Comparison of ENCODE assay signal across 8 cellular contexts in the genomic region with DNA sequence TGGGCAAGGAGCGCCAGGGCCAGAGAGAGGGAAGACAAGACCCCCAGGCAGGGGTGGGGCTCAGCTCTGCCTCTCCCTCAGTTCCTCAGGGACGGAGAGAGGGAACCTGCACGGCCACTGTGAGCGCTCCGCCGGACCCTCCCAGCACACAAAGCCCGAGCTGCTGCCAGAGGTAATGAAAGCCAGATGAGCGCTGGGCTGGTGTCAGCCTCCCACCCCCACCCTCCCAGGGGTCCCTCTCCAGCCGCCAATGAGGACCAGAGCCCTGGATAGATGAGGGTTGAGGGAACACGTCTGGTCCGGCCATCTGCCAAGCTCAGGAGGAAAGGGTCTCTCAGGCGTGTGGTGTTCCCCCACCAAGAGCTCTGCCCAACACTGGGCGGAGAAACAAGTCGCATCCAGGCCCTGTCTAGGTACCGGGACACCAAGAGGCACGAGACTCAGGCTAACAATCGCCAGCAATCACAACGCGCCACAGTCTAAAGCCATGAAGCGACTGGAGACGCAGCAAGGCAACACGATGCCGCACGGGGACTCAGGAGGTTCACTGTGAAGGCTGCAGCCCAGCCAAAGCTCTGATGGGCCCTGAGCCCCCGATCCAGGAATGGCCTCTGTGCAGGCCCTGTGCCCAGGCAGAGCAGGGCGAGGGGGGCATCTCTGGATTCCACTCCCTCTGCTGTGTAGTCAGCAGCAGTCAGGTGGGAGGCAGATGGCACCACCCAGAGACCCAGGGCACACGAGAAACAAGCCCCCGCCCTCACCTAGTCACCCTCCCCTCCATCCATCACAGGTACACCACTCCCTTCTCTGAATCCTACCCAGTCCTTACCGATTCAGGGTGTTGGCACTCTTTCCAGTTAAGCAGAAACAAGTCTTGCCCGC. TPM values are rescaled to one million over a fixed set of nuclear protein-coding genes. Genes with fewer than 3 reads are reported as not detected.
DNase-seq lines count a peak whose midpoint lies in the region; ATAC-seq, FAIRE-seq and TF ChIP-seq lines count a peak whose summit lies in the region.

No MANE protein-coding gene starts in this region.

- H3K79me2 ChIP-seq in astrocyte (ENCODE audit: insufficient read depth, low read length), result peaks cover 56% of the 10 kb centered on the region

- H3K36me3 Mint-ChIP-seq in activated CD4-positive, alpha-beta T cell treated with anti-CD3 and anti-CD28 coated beads, Interleukin-2, amount 10 ng/mL, durations not matched to agents 7 days and 5 days (ENCODE audit: low read depth), result no peaks in the 10 kb centered on the region
- peaks cover 4% of the 10 kb centered on the region for H3K36me3 Mint-ChIP-seq in astrocyte (ENCODE audit: low read depth, unreplicated experiment)

- peak overlapping the region; percentile 94 for H3K4me2 ChIP-seq in astrocyte (ENCODE audit: low read length)

- peak overlapping the region; percentile 76 for H3K9ac ChIP-seq in astrocyte (ENCODE audit: low read length)

- H3K4me1 Mint-ChIP-seq in activated CD4-positive, alpha-beta T cell treated with anti-CD3 and anti-CD28 coated beads, Interleukin-2, amount 10 ng/mL, durations not matched to agents 7 days and 5 days, result peaks cover 72% of the 10 kb centered on the region
- H3K4me1 Mint-ChIP-seq in astrocyte (ENCODE audit: low read depth, unreplicated experiment), result peaks cover 31% of the 10 kb centered on the region

- H3K4me3 Mint-ChIP-seq in activated CD4-positive, alpha-beta T cell treated with anti-CD3 and anti-CD28 coated beads, Interleukin-2, amount 10 ng/mL, durations not matched to agents 7 days and 5 days, result peak overlapping the region; percentile 70
- peak overlapping the region; percentile 86 for H3K4me3 Mint-ChIP-seq in astrocyte (ENCODE audit: unreplicated experiment)

- no peaks in the 10 kb centered on the region for H3K27me3 Mint-ChIP-seq in activated CD4-positive, alpha-beta T cell treated with anti-CD3 and anti-CD28 coated beads, Interleukin-2, amount 10 ng/mL, durations not matched to agents 7 days and 5 days
- no peaks in the 10 kb centered on the region for H3K27me3 Mint-ChIP-seq in astrocyte (ENCODE audit: low read depth, unreplicated experiment)

- H3K36me3 ChIP-seq in astrocyte (ENCODE audit: insufficient read depth, low read length) (no peaks in the 10 kb centered on the region), left lung (no peaks in the 10 kb centered on the region), testis (ENCODE audit: low read depth, missing control alignments) (no peaks in the 10 kb centered on the region)

- H3K4me1 ChIP-seq in astrocyte (ENCODE audit: insufficient read depth, low read length) (peaks cover 52% of the 10 kb centered on the region), left lung (peaks cover 40 to 90% of the 10 kb centered on the region in 2 donors), testis (peaks cover 49% of the 10 kb centered on the region)

- peak; percentile 6 for ATAC-seq in left lung
- no peak for ATAC-seq in GM18909 (IDR thresholded peaks at IDR 0.05; ENCODE audit: poor library complexity, unreplicated experiment)

- H3K4me3 ChIP-seq in astrocyte (ENCODE audit: insufficient read depth, low read depth, low read length), result peak overlapping the region; percentile 41
- peak overlapping the region; percentile 73 to 87 for H3K4me3 ChIP-seq in left lung
- peak overlapping the region; percentile 66 to 68 for H3K4me3 ChIP-seq in testis

- CTCF ChIA-PET in activated CD4-positive, alpha-beta T cell treated with anti-CD3 and anti-CD28 coated beads, Interleukin-2, amount 10 ng/mL, durations not matched to agents 7 days and 5 days (lab: Charles Lee), result interaction anchor here (0.8 to 5.2 kb wide), 6 partner anchors 10 to 98 kb away, joined by 3 to 45 read pairs (median 10); no protein-coding TSS in a partner anchor

- POLR2A ChIA-PET in activated CD4-positive, alpha-beta T cell treated with anti-CD3 and anti-CD28 coated beads, Interleukin-2, amount 10 ng/mL, durations not matched to agents 7 days and 5 days (lab: Charles Lee), result no interaction called here

- peak overlapping the region; percentile 37 for H3K27ac Mint-ChIP-seq in activated CD4-positive, alpha-beta T cell treated with anti-CD3 and anti-CD28 coated beads, Interleukin-2, amount 10 ng/mL, durations not matched to agents 7 days and 5 days
- H3K27ac Mint-ChIP-seq in astrocyte (ENCODE audit: unreplicated experiment), result no peak overlapping the region

- no peak for DNase-seq in activated CD4-positive, alpha-beta T cell treated with anti-CD3 and anti-CD28 coated beads, Interleukin-2, amount 10 ng/mL, durations not matched to agents 7 days and 5 days
- DNase-seq in activated CD4-positive, alpha-beta T cell treated with anti-CD3 and anti-CD28 coated beads for 1 hour, result no peak
- DNase-seq in astrocyte (ENCODE audit: low read depth) (no peak), left lung (peak in 1 of 2 donors; percentile 74), testis (no peak), HuH-7.5 (ENCODE audit: low spot score) (no peak), SW 1271 (lab: John Stamatoyannopoulos, UW) (no peak)

- H3K27ac ChIP-seq in astrocyte (ENCODE audit: low read depth, low read length), result no peak overlapping the region
- peak overlapping the region; percentile 91 to 97 for H3K27ac ChIP-seq in left lung
- peak overlapping the region in 1 of 2 donors; percentile 69 for H3K27ac ChIP-seq in testis

- peaks cover 76% of the 10 kb centered on the region for H4K20me1 ChIP-seq in astrocyte (ENCODE audit: insufficient read depth, low read length)

- H3K9me3 ChIP-seq in astrocyte (ENCODE audit: insufficient read depth, low read depth, low read length) (no peaks in the 10 kb centered on the region), left lung (no peaks in the 10 kb centered on the region), testis (no peaks in the 10 kb centered on the region)

- intact Hi-C loops in left lung (cut with DNase I), result no loop called here
- intact Hi-C loops in testis (cut with DNase I; ENCODE audit: low total_unique reads), result no loop called here

- H2AFZ ChIP-seq in astrocyte (ENCODE audit: low read depth, low read length), result no peak overlapping the region

- no peak for TF ChIP-seq CTCF in astrocyte (IDR thresholded peaks at IDR 0.05; ENCODE audit: insufficient read depth, low read depth, low read length)
- no peak for TF ChIP-seq CTCF in left lung (IDR thresholded peaks at IDR 0.05)
- TF ChIP-seq CTCF in testis (IDR thresholded peaks at IDR 0.05), result no peak

- 21 to 37% methylated on average over 26 to 30 of the region's 30 CpGs for WGBS in testis, 2 donors

- no peaks in the 10 kb centered on the region for H3K9me3 Mint-ChIP-seq in activated CD4-positive, alpha-beta T cell treated with anti-CD3 and anti-CD28 coated beads, Interleukin-2, amount 10 ng/mL, durations not matched to agents 7 days and 5 days
- no peaks in the 10 kb centered on the region for H3K9me3 Mint-ChIP-seq in astrocyte (ENCODE audit: unreplicated experiment)

- FAIRE-seq in astrocyte (lab: Jason Lieb, UNC), result no peak

- TF ChIP-seq POLR2A in testis (IDR thresholded peaks at IDR 0.05), result no peak

- H3K27me3 ChIP-seq in astrocyte (ENCODE audit: insufficient read depth, low read length) (no peaks in the 10 kb centered on the region), left lung (no peaks in the 10 kb centered on the region), testis (no peaks in the 10 kb centered on the region)

RNA-seq across cellular contexts. Expression of gene RALGDS, which starts 1.3 kb away (rescaled TPM):
- 10 to 100 TPM; 79.1 to 92.3 TPM for total RNA-seq in activated CD4-positive, alpha-beta T cell treated with anti-CD3 and anti-CD28 coated beads, Interleukin-2, amount 10 ng/mL, durations not matched to agents 7 days and 5 days
- total RNA-seq in astrocyte (41.2 and 46.6 TPM in 2 replicates), left lung (10 to 100 TPM; 56.4 to 58.9 TPM), testis (10 to 100 TPM; 32.5 to 42.4 TPM)
- 23.0 TPM for polyA plus RNA-seq in testis (ENCODE audit: insufficient read depth, low read depth, low replicate concordance)

RNA-seq across cellular contexts. Expression of gene GBGT1, which starts 44.0 kb away (rescaled TPM):
- 1 to 10 TPM; 2.4 to 2.7 TPM for total RNA-seq in activated CD4-positive, alpha-beta T cell treated with anti-CD3 and anti-CD28 coated beads, Interleukin-2, amount 10 ng/mL, durations not matched to agents 7 days and 5 days
- 8.4 and 8.5 TPM in 2 replicates for total RNA-seq in astrocyte
- total RNA-seq in left lung, result 10 to 100 TPM; 22.2 to 45.1 TPM
- total RNA-seq in testis, result 10 to 100 TPM in 1 of 2 donors, 1 to 10 TPM in 1; 5.6 to 11.2 TPM
- 4.0 TPM for polyA plus RNA-seq in testis (ENCODE audit: insufficient read depth, low read depth, low replicate concordance)

RNA-seq across cellular contexts. Expression of gene CEL, which starts 57.9 kb away (rescaled TPM):
- total RNA-seq in activated CD4-positive, alpha-beta T cell treated with anti-CD3 and anti-CD28 coated beads, Interleukin-2, amount 10 ng/mL, durations not matched to agents 7 days and 5 days, result 1 to 10 TPM; 2.8 to 3.5 TPM
- total RNA-seq in astrocyte (2.3 and 3.4 TPM in 2 replicates), left lung (1 to 10 TPM in 1 of 2 donors, under 1 TPM in 1; 0.47 to 1.1 TPM), testis (1 to 10 TPM; 2.4 to 2.6 TPM)
- 2.1 TPM for polyA plus RNA-seq in testis (ENCODE audit: insufficient read depth, low read depth, low replicate concordance)
